Comparison of ENCODE assay signal across 4 cellular contexts in the genomic region with DNA sequence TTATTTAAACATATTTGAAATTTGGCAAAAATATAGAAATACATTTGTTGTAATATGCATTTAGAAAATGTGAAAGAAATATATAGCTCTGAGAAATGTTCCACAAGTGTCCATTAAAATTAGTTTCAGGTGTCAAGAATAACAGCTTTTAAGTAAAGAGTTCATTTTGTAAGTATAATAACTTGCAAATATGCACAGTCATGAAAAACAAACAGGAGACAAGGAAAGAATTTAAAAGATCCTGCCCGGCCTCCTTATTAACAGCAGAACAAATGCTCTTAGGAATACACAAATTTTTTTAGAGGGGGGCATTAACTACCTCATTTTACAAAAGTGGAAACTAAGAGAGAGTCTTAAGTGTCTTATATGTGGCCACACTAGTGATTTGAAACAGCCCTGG.
TF ChIP-seq lines count a peak whose summit lies in the region.

No MANE protein-coding gene starts in this region.

TF ChIP-seq in HepG2, 621 proteins besides CTCF, POLR2A, EP300 and RAD21:
- TF ChIP-seq MAF1 (CRISPR knock-in tag; IDR thresholded peaks at IDR 0.05; ENCODE audit: borderline replicate concordance) (no peak), MAFF (IDR thresholded peaks at IDR 0.05; ENCODE audit: low read depth, low read length) (peak; percentile 62), SOX13 (IDR thresholded peaks at IDR 0.05) (no peak), SOX13 (CRISPR knock-in tag; conservative IDR thresholded peaks at IDR 0.05 in 1 of 2, IDR thresholded peaks at IDR 0.05 in 1 of 2) (no peak), RFX1 (IDR thresholded peaks at IDR 0.05) (no peak), ZBTB42 (CRISPR knock-in tag; IDR thresholded peaks at IDR 0.05) (no peak), NFE2L2 (IDR thresholded peaks at IDR 0.05; ENCODE audit: low read length) (peak; percentile 69), MAFK (conservative IDR thresholded peaks at IDR 0.05 in 1 of 2, IDR thresholded peaks at IDR 0.05 in 1 of 2; ENCODE audit: low read length in 2 of 2) (peak; percentile 66 to 75)

TF ChIP-seq in A549, 52 proteins besides CTCF, POLR2A, EP300 and RAD21:
- TF ChIP-seq JUN (IDR thresholded peaks at IDR 0.05) (no peak), HOXA7 (CRISPR knock-in tag; IDR thresholded peaks at IDR 0.05) (no peak), FOSL2 (IDR thresholded peaks at IDR 0.05) (no peak), FOSL2 (CRISPR knock-in tag; IDR thresholded peaks at IDR 0.05) (no peak), NFE2L2 (conservative IDR thresholded peaks at IDR 0.05; ENCODE audit: low read length) (peak; percentile 76), CHD2 (IDR thresholded peaks at IDR 0.05; ENCODE audit: low read length, partially characterized antibody) (no peak), ZNF302 (CRISPR knock-in tag; IDR thresholded peaks at IDR 0.05) (no peak), MAFK (IDR thresholded peaks at IDR 0.05; ENCODE audit: partially characterized antibody) (peak; percentile 81)
- TF ChIP-seq, protein P1, sequence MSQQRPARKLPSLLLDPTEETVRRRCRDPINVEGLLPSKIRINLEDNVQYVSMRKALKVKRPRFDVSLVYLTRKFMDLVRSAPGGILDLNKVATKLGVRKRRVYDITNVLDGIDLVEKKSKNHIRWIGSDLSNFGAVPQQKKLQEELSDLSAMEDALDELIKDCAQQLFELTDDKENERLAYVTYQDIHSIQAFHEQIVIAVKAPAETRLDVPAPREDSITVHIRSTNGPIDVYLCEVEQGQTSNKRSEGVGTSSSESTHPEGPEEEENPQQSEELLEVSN (IDR thresholded peaks at IDR 0.05; ENCODE audit: borderline replicate concordance, low read depth) = no peak
- TF ChIP-seq, protein P2, sequence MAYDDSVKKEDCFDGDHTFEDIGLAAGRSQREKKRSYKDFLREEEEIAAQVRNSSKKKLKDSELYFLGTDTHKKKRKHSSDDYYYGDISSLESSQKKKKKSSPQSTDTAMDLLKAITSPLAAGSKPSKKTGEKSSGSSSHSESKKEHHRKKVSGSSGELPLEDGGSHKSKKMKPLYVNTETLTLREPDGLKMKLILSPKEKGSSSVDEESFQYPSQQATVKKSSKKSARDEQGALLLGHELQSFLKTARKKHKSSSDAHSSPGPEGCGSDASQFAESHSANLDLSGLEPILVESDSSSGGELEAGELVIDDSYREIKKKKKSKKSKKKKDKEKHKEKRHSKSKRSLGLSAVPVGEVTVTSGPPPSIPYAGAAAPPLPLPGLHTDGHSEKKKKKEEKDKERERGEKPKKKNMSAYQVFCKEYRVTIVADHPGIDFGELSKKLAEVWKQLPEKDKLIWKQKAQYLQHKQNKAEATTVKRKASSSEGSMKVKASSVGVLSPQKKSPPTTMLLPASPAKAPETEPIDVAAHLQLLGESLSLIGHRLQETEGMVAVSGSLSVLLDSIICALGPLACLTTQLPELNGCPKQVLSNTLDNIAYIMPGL (CRISPR knock-in tag; IDR thresholded peaks at IDR 0.05; ENCODE audit: borderline replicate concordance) = no peak

TF ChIP-seq in IMR-90, 13 proteins besides CTCF, POLR2A, EP300 and RAD21:
- TF ChIP-seq BHLHE40 (IDR thresholded peaks at IDR 0.05; ENCODE audit: low read depth, low read length) = no peak
- TF ChIP-seq RCOR1 (IDR thresholded peaks at IDR 0.05; ENCODE audit: insufficient replicate concordance, low read length) = no peak
- TF ChIP-seq SMC3 (IDR thresholded peaks at IDR 0.05; ENCODE audit: low read depth, low read length) = no peak
- TF ChIP-seq MAFK (IDR thresholded peaks at IDR 0.05; ENCODE audit: low read depth, low read length) = peak; percentile 55; the same call in 1 of the 2 replicates
- TF ChIP-seq CHD1 (IDR thresholded peaks at IDR 0.05; ENCODE audit: low read depth, low read length) = no peak
- 0 out of 2 replicates have a peak, but pooled peaks have one; percentile 61 for TF ChIP-seq NFE2L2 (IDR thresholded peaks at IDR 0.05; ENCODE audit: low read depth, low read length)
- no peak for TF ChIP-seq FOS (IDR thresholded peaks at IDR 0.05; ENCODE audit: low read depth, low read length)
- TF ChIP-seq, protein P3, sequence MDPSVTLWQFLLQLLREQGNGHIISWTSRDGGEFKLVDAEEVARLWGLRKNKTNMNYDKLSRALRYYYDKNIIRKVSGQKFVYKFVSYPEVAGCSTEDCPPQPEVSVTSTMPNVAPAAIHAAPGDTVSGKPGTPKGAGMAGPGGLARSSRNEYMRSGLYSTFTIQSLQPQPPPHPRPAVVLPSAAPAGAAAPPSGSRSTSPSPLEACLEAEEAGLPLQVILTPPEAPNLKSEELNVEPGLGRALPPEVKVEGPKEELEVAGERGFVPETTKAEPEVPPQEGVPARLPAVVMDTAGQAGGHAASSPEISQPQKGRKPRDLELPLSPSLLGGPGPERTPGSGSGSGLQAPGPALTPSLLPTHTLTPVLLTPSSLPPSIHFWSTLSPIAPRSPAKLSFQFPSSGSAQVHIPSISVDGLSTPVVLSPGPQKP (IDR thresholded peaks at IDR 0.05; ENCODE audit: borderline replicate concordance, low read depth, low read length) = no peak
- TF ChIP-seq MXI1 (IDR thresholded peaks at IDR 0.05; ENCODE audit: borderline replicate concordance, low read depth, low read length) = no peak
- no peak for TF ChIP-seq CEBPB (IDR thresholded peaks at IDR 0.05; ENCODE audit: low read depth, low read length)
- no peak for TF ChIP-seq RFX5 (IDR thresholded peaks at IDR 0.05; ENCODE audit: low read depth, low read length)
- TF ChIP-seq, protein P4, sequence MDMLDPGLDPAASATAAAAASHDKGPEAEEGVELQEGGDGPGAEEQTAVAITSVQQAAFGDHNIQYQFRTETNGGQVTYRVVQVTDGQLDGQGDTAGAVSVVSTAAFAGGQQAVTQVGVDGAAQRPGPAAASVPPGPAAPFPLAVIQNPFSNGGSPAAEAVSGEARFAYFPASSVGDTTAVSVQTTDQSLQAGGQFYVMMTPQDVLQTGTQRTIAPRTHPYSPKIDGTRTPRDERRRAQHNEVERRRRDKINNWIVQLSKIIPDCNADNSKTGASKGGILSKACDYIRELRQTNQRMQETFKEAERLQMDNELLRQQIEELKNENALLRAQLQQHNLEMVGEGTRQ (IDR thresholded peaks at IDR 0.05; ENCODE audit: low read depth, low read length) = no peak
- no peak for TF ChIP-seq MAZ (IDR thresholded peaks at IDR 0.05; ENCODE audit: borderline replicate concordance, low read depth, low read length)

TF ChIP-seq in K562, 482 proteins besides CTCF, POLR2A, EP300 and RAD21:
- TF ChIP-seq ETV6 (IDR thresholded peaks at IDR 0.05; ENCODE audit: borderline replicate concordance in 1 of 2, low read depth in 2 of 2, low read length in 1 of 2) = no peak
- TF ChIP-seq ETV6 (CRISPR knock-in tag; IDR thresholded peaks at IDR 0.05; ENCODE audit: borderline replicate concordance) = no peak
- no peak for TF ChIP-seq POU5F1 (IDR thresholded peaks at IDR 0.05; ENCODE audit: borderline replicate concordance, low read depth, low read length, partially characterized antibody)
- TF ChIP-seq CAMTA2 (CRISPR knock-in tag; conservative IDR thresholded peaks at IDR 0.05) = no peak
- TF ChIP-seq FOS (IDR thresholded peaks at IDR 0.05; ENCODE audit: extremely low read depth, insufficient read length) = no peak
- no peak for TF ChIP-seq ZKSCAN1 (IDR thresholded peaks at IDR 0.05; ENCODE audit: low read depth, low read length)
- no peak for TF ChIP-seq ATF1 (CRISPR knock-in tag; IDR thresholded peaks at IDR 0.05)
- TF ChIP-seq ATF1 (tag; IDR thresholded peaks at IDR 0.05) = no peak
- TF ChIP-seq, protein P1 (IDR thresholded peaks at IDR 0.05; ENCODE audit: borderline replicate concordance in 1 of 2, extremely low read depth in 1 of 2, insufficient read depth in 1 of 2, insufficient read length in 1 of 2, low read depth in 1 of 2, low read length in 1 of 2, poor library complexity in 1 of 2, severe bottlenecking in 1 of 2) = no peak
- peak; percentile 48 for TF ChIP-seq MAFG (tag; conservative IDR thresholded peaks at IDR 0.05)
- TF ChIP-seq ZBTB17 (CRISPR knock-in tag; IDR thresholded peaks at IDR 0.05) = no peak
- no peak for TF ChIP-seq ZFP36 (IDR thresholded peaks at IDR 0.05; ENCODE audit: low read depth, low read length, partially characterized antibody)
- TF ChIP-seq MAFK (IDR thresholded peaks at IDR 0.05; ENCODE audit: low read length) = peak; percentile 10; the same call in 1 of the 2 replicates
- TF ChIP-seq ZNF140 (CRISPR knock-in tag; IDR thresholded peaks at IDR 0.05) = no peak
- TF ChIP-seq CBFB (CRISPR knock-in tag; IDR thresholded peaks at IDR 0.05) = no peak
- TF ChIP-seq C11orf30 (IDR thresholded peaks at IDR 0.05; ENCODE audit: low read depth) = peak; percentile 56; the same call in 1 of the 2 replicates
- no peak for TF ChIP-seq DACH1 (IDR thresholded peaks at IDR 0.05; ENCODE audit: partially characterized antibody)
- TF ChIP-seq MAZ (CRISPR knock-in tag; conservative IDR thresholded peaks at IDR 0.05 in 1 of 2, IDR thresholded peaks at IDR 0.05 in 1 of 2) = no peak
- TF ChIP-seq, protein P5, sequence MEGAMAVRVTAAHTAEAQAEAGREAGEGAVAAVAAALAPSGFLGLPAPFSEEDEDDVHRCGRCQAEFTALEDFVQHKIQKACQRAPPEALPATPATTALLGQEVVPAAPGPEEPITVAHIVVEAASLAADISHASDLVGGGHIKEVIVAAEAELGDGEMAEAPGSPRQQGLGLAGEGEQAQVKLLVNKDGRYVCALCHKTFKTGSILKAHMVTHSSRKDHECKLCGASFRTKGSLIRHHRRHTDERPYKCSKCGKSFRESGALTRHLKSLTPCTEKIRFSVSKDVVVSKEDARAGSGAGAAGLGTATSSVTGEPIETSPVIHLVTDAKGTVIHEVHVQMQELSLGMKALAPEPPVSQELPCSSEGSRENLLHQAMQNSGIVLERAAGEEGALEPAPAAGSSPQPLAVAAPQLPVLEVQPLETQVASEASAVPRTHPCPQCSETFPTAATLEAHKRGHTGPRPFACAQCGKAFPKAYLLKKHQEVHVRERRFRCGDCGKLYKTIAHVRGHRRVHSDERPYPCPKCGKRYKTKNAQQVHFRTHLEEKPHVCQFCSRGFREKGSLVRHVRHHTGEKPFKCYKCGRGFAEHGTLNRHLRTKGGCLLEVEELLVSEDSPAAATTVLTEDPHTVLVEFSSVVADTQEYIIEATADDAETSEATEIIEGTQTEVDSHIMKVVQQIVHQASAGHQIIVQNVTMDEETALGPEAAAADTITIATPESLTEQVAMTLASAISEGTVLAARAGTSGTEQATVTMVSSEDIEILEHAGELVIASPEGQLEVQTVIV (CRISPR knock-in tag; IDR thresholded peaks at IDR 0.05; ENCODE audit: borderline replicate concordance) = no peak
- TF ChIP-seq SRSF9 (IDR thresholded peaks at IDR 0.05; ENCODE audit: borderline replicate concordance, low read depth, low read length) = no peak
- TF ChIP-seq NEUROD1 (IDR thresholded peaks at IDR 0.05; ENCODE audit: borderline replicate concordance, low read depth, low read length, partially characterized antibody) = no peak
- TF ChIP-seq, protein P6, sequence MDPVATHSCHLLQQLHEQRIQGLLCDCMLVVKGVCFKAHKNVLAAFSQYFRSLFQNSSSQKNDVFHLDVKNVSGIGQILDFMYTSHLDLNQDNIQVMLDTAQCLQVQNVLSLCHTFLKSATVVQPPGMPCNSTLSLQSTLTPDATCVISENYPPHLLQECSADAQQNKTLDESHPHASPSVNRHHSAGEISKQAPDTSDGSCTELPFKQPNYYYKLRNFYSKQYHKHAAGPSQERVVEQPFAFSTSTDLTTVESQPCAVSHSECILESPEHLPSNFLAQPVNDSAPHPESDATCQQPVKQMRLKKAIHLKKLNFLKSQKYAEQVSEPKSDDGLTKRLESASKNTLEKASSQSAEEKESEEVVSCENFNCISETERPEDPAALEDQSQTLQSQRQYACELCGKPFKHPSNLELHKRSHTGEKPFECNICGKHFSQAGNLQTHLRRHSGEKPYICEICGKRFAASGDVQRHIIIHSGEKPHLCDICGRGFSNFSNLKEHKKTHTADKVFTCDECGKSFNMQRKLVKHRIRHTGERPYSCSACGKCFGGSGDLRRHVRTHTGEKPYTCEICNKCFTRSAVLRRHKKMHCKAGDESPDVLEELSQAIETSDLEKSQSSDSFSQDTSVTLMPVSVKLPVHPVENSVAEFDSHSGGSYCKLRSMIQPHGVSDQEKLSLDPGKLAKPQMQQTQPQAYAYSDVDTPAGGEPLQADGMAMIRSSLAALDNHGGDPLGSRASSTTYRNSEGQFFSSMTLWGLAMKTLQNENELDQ (CRISPR knock-in tag; IDR thresholded peaks at IDR 0.05; ENCODE audit: borderline replicate concordance) = no peak
- peak; percentile 58 for TF ChIP-seq ZNF316 (IDR thresholded peaks at IDR 0.05)
- TF ChIP-seq NFE2L1 (tag; IDR thresholded peaks at IDR 0.05; ENCODE audit: borderline replicate concordance, low read depth) = no peak
- TF ChIP-seq NFYB (IDR thresholded peaks at IDR 0.05; ENCODE audit: extremely low read depth, insufficient read length) = no peak
TF ChIP-seq in K562: peak in this region for 4.
